ENCODE assay signal across 1 cellular context in genomic region chr3:52678265-52678927, GRCh38.
TF ChIP-seq lines count a peak whose summit lies in the region.

No MANE protein-coding gene starts in this region.

TF ChIP-seq in IMR-90, 13 proteins besides CTCF, POLR2A, EP300 and RAD21:
- TF ChIP-seq MAFK (IDR thresholded peaks at IDR 0.05; ENCODE audit: low read depth, low read length) = peak; percentile 48
- no peak for TF ChIP-seq BHLHE40 (IDR thresholded peaks at IDR 0.05; ENCODE audit: low read depth, low read length)
